ENCODE assay signal across 18 cellular contexts in genomic region chr4:65139998-65140397, GRCh38.
"Had no signal": no experiment of that assay in that cellular context is flagged by ENCODE, and none has a peak within 500 bp of the region (broad histone marks: within the 10 kb centered on the region; RNA-seq: fewer than 3 reads in every experiment).

No MANE protein-coding gene starts in this region.

- H3K27ac ChIP-seq: esophagus squamous epithelium, right atrium auricular region, sigmoid colon, skin epidermis, stomach, thoracic aorta had no signal

- H3K27ac Mint-ChIP-seq: dendritic cell treated with granulocyte-macrophage colony-stimulating factor and Interleukin-4, amounts not matched to agents 40 ng/mL and 50 ng/mL, for 4 days; effector memory CD8-positive, alpha-beta T cell; naive thymus-derived CD8-positive, alpha-beta T cell had no signal

- H3K4me3 Mint-ChIP-seq: dendritic cell treated with granulocyte-macrophage colony-stimulating factor and Interleukin-4, amounts not matched to agents 40 ng/mL and 50 ng/mL, for 4 days; effector memory CD8-positive, alpha-beta T cell; naive thymus-derived CD8-positive, alpha-beta T cell; neural crest cell had no signal

- H3K27me3 Mint-ChIP-seq: dendritic cell treated with granulocyte-macrophage colony-stimulating factor and Interleukin-4, amounts not matched to agents 40 ng/mL and 50 ng/mL, for 4 days; effector memory CD8-positive, alpha-beta T cell; naive thymus-derived CD8-positive, alpha-beta T cell had no signal

- DNase-seq: effector memory CD8-positive, alpha-beta T cell; esophagus squamous epithelium; foreskin fibroblast; head of caudate nucleus; hippocampal formation; mucosa of descending colon; naive thymus-derived CD8-positive, alpha-beta T cell; sigmoid colon; stimulated activated naive CD4-positive, alpha-beta T cell; stomach; substantia nigra had no signal

- H3K4me1 Mint-ChIP-seq: naive thymus-derived CD8-positive, alpha-beta T cell; neural crest cell had no signal

- H3K4me3 ChIP-seq: esophagus squamous epithelium, mucosa of descending colon, right atrium auricular region, sigmoid colon, skin epidermis, stomach, thoracic aorta had no signal

- H3K4me1 ChIP-seq: esophagus squamous epithelium, right atrium auricular region, sigmoid colon, stomach had no signal

- H3K36me3 ChIP-seq: esophagus squamous epithelium, right atrium auricular region, sigmoid colon, stomach, thoracic aorta had no signal

- H3K27me3 ChIP-seq: esophagus squamous epithelium, right atrium auricular region, sigmoid colon, stomach had no signal

- H3K9me3 ChIP-seq: esophagus squamous epithelium, thoracic aorta had no signal

- ATAC-seq: effector memory CD8-positive, alpha-beta T cell; left lobe of liver; mucosa of descending colon; naive thymus-derived CD8-positive, alpha-beta T cell had no signal

- FAIRE-seq: islet of Langerhans had no signal
